In the genomic region with DNA sequence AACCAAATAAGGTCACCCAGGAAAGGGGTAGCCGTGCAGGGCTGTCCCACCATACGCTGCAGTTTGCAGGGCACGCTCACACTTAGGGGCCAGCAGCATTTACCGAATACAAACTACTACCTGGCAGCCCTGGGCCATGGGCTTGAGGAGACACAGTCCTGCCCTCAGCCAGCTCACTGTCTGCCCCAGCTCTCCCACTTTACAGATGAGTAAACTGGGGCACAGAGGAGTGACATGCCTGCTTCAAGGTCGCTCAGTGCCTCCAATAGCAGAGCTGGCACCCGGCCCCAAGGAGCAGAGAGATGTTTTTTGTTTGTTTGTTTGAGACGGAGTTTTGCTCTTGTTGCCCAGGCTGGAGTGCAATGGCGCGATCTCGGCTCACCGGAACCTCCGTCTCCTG, we compare ENCODE assay signal across 16 cellular contexts. TPM values are rescaled to one million over a fixed set of nuclear protein-coding genes. Genes with fewer than 3 reads are reported as not detected.
DNase-seq lines count a peak whose midpoint lies in the region; ATAC-seq, FAIRE-seq and TF ChIP-seq lines count a peak whose summit lies in the region.
"Had no signal": no experiment of that assay in that cellular context is flagged by ENCODE, and none has a peak within 500 bp of the region (broad histone marks: within the 10 kb centered on the region; RNA-seq: fewer than 3 reads in every experiment).

No MANE protein-coding gene starts in this region.

- no peaks in the 10 kb centered on the region for H3K27me3 ChIP-seq in right atrium auricular region
- no peaks in the 10 kb centered on the region for H3K27me3 ChIP-seq in endothelial cell of umbilical vein (ENCODE audit: control insufficient read depth in 2 of 2, insufficient read depth in 2 of 2, low read length in 2 of 2)
- H3K27me3 ChIP-seq in psoas muscle (ENCODE audit: insufficient read depth in 3 of 3, low read length in 2 of 3): no peaks in the 10 kb centered on the region
- H3K27me3 ChIP-seq: colonic mucosa had no signal

- no peak for TF ChIP-seq CTCF in right atrium auricular region (IDR thresholded peaks at IDR 0.05)
- no peak for TF ChIP-seq CTCF in endothelial cell of umbilical vein (IDR thresholded peaks at IDR 0.05; ENCODE audit: extremely low read depth in 1 of 2, insufficient read depth in 1 of 2, low read depth in 1 of 2, low read length in 2 of 2)
- TF ChIP-seq CTCF in psoas muscle (IDR thresholded peaks at IDR 0.05): no peak

- peaks cover 0 to 77% of the 10 kb centered on the region in 2 donors for H3K4me1 ChIP-seq in right atrium auricular region
- H3K4me1 ChIP-seq in endothelial cell of umbilical vein (ENCODE audit: control insufficient read depth, extremely low read depth, insufficient read depth, low read length): peaks cover 32% of the 10 kb centered on the region
- peaks cover 23% of the 10 kb centered on the region for H3K4me1 ChIP-seq in psoas muscle

- H3K4me2 ChIP-seq in endothelial cell of umbilical vein (ENCODE audit: insufficient read depth, low read length): peak overlapping the region; percentile 0

- peak overlapping the region; percentile 40 for H3K9ac ChIP-seq in endothelial cell of umbilical vein (replicated peaks; ENCODE audit: extremely low read depth, insufficient read depth, low read length)

- no peak overlapping the region for H3K4me3 Mint-ChIP-seq in activated T-cell treated with anti-CD3 and anti-CD28 coated beads, Interleukin-2, amount 50 U/mL, for 72 hours
- H3K4me3 Mint-ChIP-seq: activated CD4-positive, alpha-beta T cell treated with anti-CD3 and anti-CD28 coated beads, Interleukin-2, amount 10 ng/mL, durations not matched to agents 24 days and 14 days; activated naive CD8-positive, alpha-beta T cell treated with anti-CD3 and anti-CD28 coated beads, Interleukin-2, amount 10 ng/mL, durations not matched to agents 7 days and 5 days had no signal

- POLR2A ChIA-PET in endothelial cell of umbilical vein (lab: Charles Lee): no interaction called here

- H3K9me3 ChIP-seq in right atrium auricular region: no peaks in the 10 kb centered on the region
- no peaks in the 10 kb centered on the region for H3K9me3 ChIP-seq in endothelial cell of umbilical vein (replicated peaks; ENCODE audit: control insufficient read depth, insufficient read depth, low read length)
- H3K9me3 ChIP-seq in psoas muscle: no peaks in the 10 kb centered on the region
- H3K9me3 ChIP-seq: colonic mucosa had no signal

- H3K36me3 ChIP-seq in right atrium auricular region (peaks cover 4% of the 10 kb centered on the region), endothelial cell of umbilical vein (ENCODE audit: control insufficient read depth in 2 of 2, extremely low read depth in 1 of 2, insufficient read depth in 2 of 2, low read length in 2 of 2) (peaks cover 0 to 4% of the 10 kb centered on the region in 2 experiments), psoas muscle (ENCODE audit: insufficient read depth in 1 of 2, low read depth in 1 of 2) (peaks cover 0 to 7% of the 10 kb centered on the region in 2 donors)
- H3K36me3 ChIP-seq: colonic mucosa had no signal

- no peaks in the 10 kb centered on the region for H3K9me1 ChIP-seq in endothelial cell of umbilical vein (replicated peaks; ENCODE audit: control insufficient read depth, extremely low read depth, insufficient read depth, low read length)

- H3K79me2 ChIP-seq in endothelial cell of umbilical vein (ENCODE audit: control insufficient read depth, insufficient read depth, low read length): peaks cover 65% of the 10 kb centered on the region

- FAIRE-seq in endothelial cell of umbilical vein (lab: Jason Lieb, UNC): no peak
- FAIRE-seq: GM12892 had no signal

- no peaks in the 10 kb centered on the region for H4K20me1 ChIP-seq in endothelial cell of umbilical vein (replicated peaks; ENCODE audit: control insufficient read depth, extremely low read depth, insufficient read depth, low read length)

- DNase-seq in right atrium auricular region (ENCODE audit: low spot score): no peak
- DNase-seq in left cardiac atrium: no peak
- no peak for DNase-seq in endothelial cell of umbilical vein (ENCODE audit: low read depth, low spot score)
- no peak for DNase-seq in psoas muscle
- DNase-seq in DMS 273 treated with DMSO at 0.1 percent for 48 hours (lab: John Stamatoyannopoulos, UW): no peak
- DNase-seq in activated CD4-positive, alpha-beta T cell treated with anti-CD3 and anti-CD28 coated beads for 4 hours: no peak
- DNase-seq in activated T-cell treated with anti-CD3 and anti-CD28 coated beads, Interleukin-2, amount 50 U/mL, for 72 hours: no peak
- DNase-seq: activated CD4-positive, alpha-beta T cell treated with anti-CD3 and anti-CD28 coated beads, Interleukin-2, amount 10 ng/mL, durations not matched to agents 24 days and 14 days; activated naive CD8-positive, alpha-beta T cell treated with anti-CD3 and anti-CD28 coated beads, Interleukin-2, amount 10 ng/mL, durations not matched to agents 7 days and 5 days; colonic mucosa; naive thymus-derived CD8-positive, alpha-beta T cell; NCI-H1436; NCI-H345; stimulated activated naive CD4-positive, alpha-beta T cell had no signal

- WGBS in psoas muscle, 3 donors: 79 to 87% (median 82%) methylated on average over 12 of the region's 12 CpGs

- H3K27me3 Mint-ChIP-seq in activated T-cell treated with anti-CD3 and anti-CD28 coated beads, Interleukin-2, amount 50 U/mL, for 72 hours (ENCODE audit: low read depth): peaks cover 6% of the 10 kb centered on the region
- H3K27me3 Mint-ChIP-seq: naive thymus-derived CD8-positive, alpha-beta T cell had no signal

- no peak overlapping the region for H3K27ac Mint-ChIP-seq in activated T-cell treated with anti-CD3 and anti-CD28 coated beads, Interleukin-2, amount 50 U/mL, for 72 hours
- H3K27ac Mint-ChIP-seq: activated CD4-positive, alpha-beta T cell treated with anti-CD3 and anti-CD28 coated beads, Interleukin-2, amount 10 ng/mL, durations not matched to agents 24 days and 14 days; activated naive CD8-positive, alpha-beta T cell treated with anti-CD3 and anti-CD28 coated beads, Interleukin-2, amount 10 ng/mL, durations not matched to agents 7 days and 5 days; naive thymus-derived CD8-positive, alpha-beta T cell had no signal

- H3K4me3 ChIP-seq in right atrium auricular region (no peak overlapping the region), endothelial cell of umbilical vein (replicated peaks in 1 of 3; ENCODE audit: insufficient read depth in 1 of 3, low read depth in 1 of 3, low read length in 3 of 3) (no peak overlapping the region), psoas muscle (peak overlapping the region; percentile 11)
- H3K4me3 ChIP-seq: colonic mucosa had no signal

- H3K27ac ChIP-seq in right atrium auricular region: peak overlapping the region; percentile 94 to 96
- peak overlapping the region; percentile 90 for H3K27ac ChIP-seq in endothelial cell of umbilical vein (ENCODE audit: insufficient read depth, low read depth, low read length)
- peak overlapping the region; percentile 82 for H3K27ac ChIP-seq in psoas muscle
- H3K27ac ChIP-seq: colonic mucosa had no signal

- no peak for TF ChIP-seq POLR2A in endothelial cell of umbilical vein (IDR thresholded peaks at IDR 0.05; ENCODE audit: low read depth, low read length)

- CTCF ChIA-PET in endothelial cell of umbilical vein (lab: Charles Lee): interaction anchor here (0.8 to 4.8 kb wide), 8 partner anchors 9 to 219 kb away, joined by 3 to 19 read pairs (median 5); no protein-coding TSS in a partner anchor

- H2AFZ ChIP-seq in endothelial cell of umbilical vein (ENCODE audit: low read depth, low read length): no peak overlapping the region

- TSS peak; percentile 48 for BruUV-seq in endothelial cell of umbilical vein (replicated peaks; lab: Mats Ljungman, UMichigan)

- dilution Hi-C loops in endothelial cell of umbilical vein (cut with MboI; ENCODE audit: extremely low pct_ligation_motif_present, low sequenced_read_pairs): no loop called here

- no peaks in the 10 kb centered on the region for H3K9me3 Mint-ChIP-seq in activated T-cell treated with anti-CD3 and anti-CD28 coated beads, Interleukin-2, amount 50 U/mL, for 72 hours
- H3K9me3 Mint-ChIP-seq: activated CD4-positive, alpha-beta T cell treated with anti-CD3 and anti-CD28 coated beads, Interleukin-2, amount 10 ng/mL, durations not matched to agents 24 days and 14 days; naive thymus-derived CD8-positive, alpha-beta T cell had no signal

- no peaks in the 10 kb centered on the region for H3K36me3 Mint-ChIP-seq in activated T-cell treated with anti-CD3 and anti-CD28 coated beads, Interleukin-2, amount 50 U/mL, for 72 hours (ENCODE audit: insufficient read depth in 2 of 2)
- H3K36me3 Mint-ChIP-seq: activated naive CD8-positive, alpha-beta T cell treated with anti-CD3 and anti-CD28 coated beads, Interleukin-2, amount 10 ng/mL, durations not matched to agents 7 days and 5 days; naive thymus-derived CD8-positive, alpha-beta T cell had no signal

- intact Hi-C loops in left cardiac atrium (cut with DNase I): no loop called here
- intact Hi-C loops in endothelial cell of umbilical vein (cut with micrococcal nuclease): loop anchor here (1.0 kb wide), 2 partner anchors 17 to 83 kb away; no protein-coding TSS in a partner anchor
- intact Hi-C loops in psoas muscle (cut with DNase I): loop anchor here (5.0 kb wide), 2 partner anchors 74 to 91 kb away; no protein-coding TSS in a partner anchor

- ATAC-seq in left cardiac atrium: no peak
- no peak for ATAC-seq in psoas muscle
- ATAC-seq in HG03460 (IDR thresholded peaks at IDR 0.05; ENCODE audit: unreplicated experiment): no peak
- ATAC-seq in activated T-cell treated with anti-CD3 and anti-CD28 coated beads, Interleukin-2, amount 50 U/mL, for 72 hours (replicated peaks in 1 of 2): no peak
- ATAC-seq: naive thymus-derived CD8-positive, alpha-beta T cell had no signal

- no peaks in the 10 kb centered on the region for H3K4me1 Mint-ChIP-seq in activated T-cell treated with anti-CD3 and anti-CD28 coated beads, Interleukin-2, amount 50 U/mL, for 72 hours (ENCODE audit: low read depth)

RNA-seq across cellular contexts. Expression of a gene that starts 2.8 kb away (rescaled TPM):
- 10 to 100 TPM; 48.7 to 93.0 TPM for total RNA-seq in right atrium auricular region
- total RNA-seq in left cardiac atrium: 10 to 100 TPM; 70.5 to 90.6 TPM
- 204 and 216 TPM in 2 replicates for total RNA-seq in endothelial cell of umbilical vein
- 346 and 506 TPM in 2 replicates for polyA plus RNA-seq in endothelial cell of umbilical vein
- polyA plus RNA-seq in endothelial cell of umbilical vein (2011; cell fraction: cytosol; rRNA removed): 166 and 243 TPM in 2 replicates
- 1,185 and 1,740 TPM in 2 replicates for polyA plus RNA-seq in endothelial cell of umbilical vein (2011; cell fraction: nucleus; rRNA removed)
- 114 and 158 TPM in 2 replicates for polyA plus RNA-seq in endothelial cell of umbilical vein (2012)
- 188 and 207 TPM in 2 replicates for polyA minus RNA-seq in endothelial cell of umbilical vein
- 32.9 TPM for polyA minus RNA-seq in endothelial cell of umbilical vein (2011; cell fraction: cytosol; rRNA and poly(A)+ RNA removed)
- polyA minus RNA-seq in endothelial cell of umbilical vein (2011; cell fraction: nucleus; rRNA and poly(A)+ RNA removed): 141 and 219 TPM in 2 replicates
- 100 to 1,000 TPM in 1 of 4 donors, 10 to 100 TPM in 3; 49.3 to 247 (median 57.9) TPM for total RNA-seq in psoas muscle
- polyA plus RNA-seq in psoas muscle: 100 to 1,000 TPM in 1 of 3 donors, 10 to 100 TPM in 2; 26.5 to 392 (median 50.9) TPM
- total RNA-seq in activated T-cell treated with anti-CD3 and anti-CD28 coated beads, Interleukin-2, amount 50 U/mL, for 72 hours: 10 to 100 TPM; 14.7 to 22.3 TPM

RNA-seq across cellular contexts. Expression of a gene that starts 28.8 kb away (rescaled TPM):
- total RNA-seq in right atrium auricular region (10 to 100 TPM in 1 of 2 donors, 1 to 10 TPM in 1; 4.3 to 16.8 TPM), left cardiac atrium (10 to 100 TPM; 17.3 to 21.8 TPM), endothelial cell of umbilical vein (1.2 and 3.6 TPM in 2 replicates), psoas muscle (1 to 10 TPM; 4.9 to 5.9 (median 4.9) TPM)
- polyA plus RNA-seq in endothelial cell of umbilical vein (1.8 and 2.9 TPM in 2 replicates), psoas muscle (1 to 10 TPM; 1.7 to 5.1 (median 3.5) TPM)
- 0.88 and 1.4 TPM in 2 replicates for polyA plus RNA-seq in endothelial cell of umbilical vein (2011; cell fraction: cytosol; rRNA removed)
- polyA plus RNA-seq in endothelial cell of umbilical vein (2011; cell fraction: nucleus; rRNA removed): 2.1 TPM in 2 replicates
- 1.3 and 3.8 TPM in 2 replicates for polyA plus RNA-seq in endothelial cell of umbilical vein (2012)
- 0.89 and 0.90 TPM in 2 replicates for polyA minus RNA-seq in endothelial cell of umbilical vein
- 7.3 TPM for polyA minus RNA-seq in endothelial cell of umbilical vein (2011; cell fraction: cytosol; rRNA and poly(A)+ RNA removed)
- polyA minus RNA-seq in endothelial cell of umbilical vein (2011; cell fraction: nucleus; rRNA and poly(A)+ RNA removed): 0.58 and 0.72 TPM in 2 replicates
- total RNA-seq in activated T-cell treated with anti-CD3 and anti-CD28 coated beads, Interleukin-2, amount 50 U/mL, for 72 hours: under 1 TPM; 0.34 to 0.49 TPM
- polyA plus RNA-seq: naive thymus-derived CD8-positive, alpha-beta T cell had no signal

Comparison
In these comparisons a context has a peak if more than half of its experiments do, and no peak if none do; other contexts are left out.
1. intact Hi-C loops: an anchor here in endothelial cell of umbilical vein (1.0 kb wide) and psoas muscle (5.0 kb wide); none called in left cardiac atrium.